Comparison of ENCODE assay signal across 17 cellular contexts in the genomic region with DNA sequence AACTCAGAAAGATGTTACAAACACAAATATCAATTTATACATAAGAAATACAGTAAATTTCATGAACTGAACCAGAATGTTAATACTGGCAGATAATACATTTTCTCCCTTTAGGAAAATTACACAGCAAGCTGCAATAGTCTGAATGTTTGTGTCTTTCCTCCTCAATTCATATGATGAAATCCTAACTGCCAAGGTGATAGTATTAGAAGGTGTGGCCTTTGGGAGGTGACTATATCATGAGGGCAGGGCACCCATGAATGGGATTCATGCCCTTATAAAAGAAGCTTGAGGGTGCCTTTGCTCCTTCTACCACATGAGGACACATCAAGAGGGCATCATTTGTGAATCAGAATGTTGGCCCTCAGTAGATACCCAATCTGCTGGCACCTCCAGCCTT.
"Had no signal": no experiment of that assay in that cellular context is flagged by ENCODE, and none has a peak within 500 bp of the region (broad histone marks: within the 10 kb centered on the region; RNA-seq: fewer than 3 reads in every experiment).

No MANE protein-coding gene starts in this region.

- DNase-seq: activated CD4-positive, alpha-beta memory T cell treated with anti-CD3 and anti-CD28 coated beads for 36 hours; activated effector memory CD4-positive, alpha-beta T cell treated with anti-CD3 and anti-CD28 coated beads, Interleukin-2, amount 50 U/mL, for 16 hours; activated T-cell treated with anti-CD3 and anti-CD28 coated beads, Interleukin-2, amount 50 U/mL, for 48 hours; amygdala; cortex of kidney; effector CD4-positive, alpha-beta T cell; posterior cingulate gyrus; retina; stimulated activated CD4-positive, alpha-beta T cell treated with anti-CD3 and anti-CD28 coated beads, Interleukin-4, amount 100 ng/mL, for 4 hours; stimulated activated CD8-positive, alpha-beta memory T cell treated with anti-CD3 and anti-CD28 coated beads, Interleukin-4, amount 100 ng/mL, for 48 hours; stimulated activated naive CD4-positive, alpha-beta T cell treated with Interleukin-2 at 50 U/mL for 16 hours; T-helper 1 cell; T1000 had no signal

- H3K27ac Mint-ChIP-seq: activated CD4-positive, alpha-beta memory T cell treated with anti-CD3 and anti-CD28 coated beads for 36 hours; activated naive CD8-positive, alpha-beta T cell; natural killer cell treated with Interleukin-12 subunit alpha and Interleukin-12 subunit beta and Interleukin-15 and Interleukin-18, amount 100 ng/mL, for 72 hours had no signal

- H3K9me3 Mint-ChIP-seq: activated CD4-positive, alpha-beta memory T cell treated with anti-CD3 and anti-CD28 coated beads for 36 hours; brain; natural killer cell treated with Interleukin-12 subunit alpha and Interleukin-12 subunit beta and Interleukin-15 and Interleukin-18, amount 100 ng/mL, for 72 hours had no signal

- H3K4me3 Mint-ChIP-seq: activated CD4-positive, alpha-beta memory T cell treated with anti-CD3 and anti-CD28 coated beads for 36 hours; activated naive CD8-positive, alpha-beta T cell; brain; natural killer cell treated with Interleukin-12 subunit alpha and Interleukin-12 subunit beta and Interleukin-15 and Interleukin-18, amount 100 ng/mL, for 72 hours had no signal

- H3K27me3 Mint-ChIP-seq: activated CD4-positive, alpha-beta memory T cell treated with anti-CD3 and anti-CD28 coated beads for 36 hours; activated naive CD8-positive, alpha-beta T cell; brain; natural killer cell treated with Interleukin-12 subunit alpha and Interleukin-12 subunit beta and Interleukin-15 and Interleukin-18, amount 100 ng/mL, for 72 hours had no signal

- ATAC-seq: left lobe of liver; natural killer cell treated with Interleukin-12 subunit alpha and Interleukin-12 subunit beta and Interleukin-15 and Interleukin-18, amount 100 ng/mL, for 72 hours had no signal
